1 cellular context compared by ENCODE assay signal in the genomic region with DNA sequence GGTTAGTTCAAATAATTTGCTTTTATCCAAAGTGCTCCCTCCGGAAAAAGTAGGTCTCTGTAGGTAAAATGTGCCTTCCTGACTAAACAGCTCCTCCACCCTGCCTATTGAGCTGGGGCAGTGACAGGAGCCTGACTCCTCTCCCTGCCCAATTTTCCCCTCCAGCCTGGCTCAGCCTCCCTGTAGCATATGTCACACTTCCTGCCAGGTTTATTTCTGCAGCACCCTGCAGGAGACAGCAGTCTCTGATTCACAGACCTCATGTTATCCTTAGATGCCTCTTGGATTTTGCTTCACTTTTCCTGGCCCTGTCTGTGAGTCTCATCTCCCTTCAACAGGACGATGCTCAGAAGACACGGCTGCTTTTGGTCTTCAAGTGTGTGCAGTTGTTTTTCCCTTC.
TF ChIP-seq lines count a peak whose summit lies in the region.

No MANE protein-coding gene starts in this region.

TF ChIP-seq in IMR-90, 13 proteins besides CTCF, POLR2A, EP300 and RAD21:
- TF ChIP-seq ELK1 (IDR thresholded peaks at IDR 0.05; ENCODE audit: borderline replicate concordance, low read depth, low read length) (no peak), MXI1 (IDR thresholded peaks at IDR 0.05; ENCODE audit: borderline replicate concordance, low read depth, low read length) (peak; percentile 52; the same call in 1 of the 2 replicates)
